ENCODE assay signal across 8 cellular contexts in genomic region chr2:86518498-86518897, GRCh38. TPM values are rescaled to one million over a fixed set of nuclear protein-coding genes. Genes with fewer than 3 reads are reported as not detected.
DNase-seq lines count a peak whose midpoint lies in the region; ATAC-seq and TF ChIP-seq lines count a peak whose summit lies in the region.

No MANE protein-coding gene starts in this region.

- no peaks in the 10 kb centered on the region for H3K4me1 ChIP-seq in SJCRH30
- H3K4me1 ChIP-seq in endodermal cell (ENCODE audit: control insufficient read depth, insufficient read depth, low read length): no peaks in the 10 kb centered on the region
- H3K4me1 ChIP-seq in neural progenitor cell: no peaks in the 10 kb centered on the region

- no peak overlapping the region for H3K9ac ChIP-seq in endodermal cell (ENCODE audit: extremely low read depth, low read length, poor library complexity, severe bottlenecking)
- no peak overlapping the region for H3K9ac ChIP-seq in neural progenitor cell

- H2AFZ ChIP-seq in neural progenitor cell (replicated peaks): no peak overlapping the region

- peak; percentile 40 for DNase-seq in SIG-M5 treated with dmso at 0.1 percent for 504 hours (lab: John Stamatoyannopoulos, UW; ENCODE audit: unreplicated experiment)
- no peak for DNase-seq in SIG-M5 (lab: John Stamatoyannopoulos, UW)
- peak; percentile 25 to 48 for DNase-seq in SJCRH30
- DNase-seq in endodermal cell: peak; percentile 46
- DNase-seq in neural progenitor cell (ENCODE audit: low spot score): peak; percentile 43

- no peak overlapping the region for H3K27ac Mint-ChIP-seq in endodermal cell
- no peak overlapping the region for H3K27ac Mint-ChIP-seq in neural progenitor cell

- no peaks in the 10 kb centered on the region for H3K9me3 ChIP-seq in SJCRH30 (replicated peaks)
- no peaks in the 10 kb centered on the region for H3K9me3 ChIP-seq in endodermal cell (ENCODE audit: control insufficient read depth, low read length)
- H3K9me3 ChIP-seq in neural progenitor cell (ENCODE audit: low read depth): no peaks in the 10 kb centered on the region

- no peak overlapping the region for H3K4me3 Mint-ChIP-seq in endodermal cell
- H3K4me3 Mint-ChIP-seq in neural progenitor cell: no peak overlapping the region

- H3K9me3 Mint-ChIP-seq in endodermal cell (peaks cover 2% of the 10 kb centered on the region), neural progenitor cell (no peaks in the 10 kb centered on the region)

- 97 to 100% methylated on average over 2 to 3 of the region's 3 CpGs for WGBS in endodermal cell (ENCODE audit: insufficient coverage in 1 of 2, insufficient read length in 1 of 2), 2 experiments

- no peak overlapping the region for H3K4me3 ChIP-seq in SJCRH30
- H3K4me3 ChIP-seq in endodermal cell (ENCODE audit: low read length): no peak overlapping the region
- no peak overlapping the region for H3K4me3 ChIP-seq in neural progenitor cell

- TF ChIP-seq CTCF in endodermal cell (conservative IDR thresholded peaks at IDR 0.05) (peak; percentile 55), neural progenitor cell (IDR thresholded peaks at IDR 0.05) (peak; percentile 44)

- H3K27me3 ChIP-seq in SJCRH30: no peaks in the 10 kb centered on the region
- H3K27me3 ChIP-seq in endodermal cell (ENCODE audit: control insufficient read depth, insufficient read depth, low read length, poor library complexity, severe bottlenecking): no peaks in the 10 kb centered on the region
- H3K27me3 ChIP-seq in neural progenitor cell: no peaks in the 10 kb centered on the region

- H3K36me3 Mint-ChIP-seq in endodermal cell (ENCODE audit: low read depth) (peaks cover 19% of the 10 kb centered on the region), neural progenitor cell (peaks cover 5% of the 10 kb centered on the region)

- H3K4me1 Mint-ChIP-seq in endodermal cell: no peaks in the 10 kb centered on the region
- H3K4me1 Mint-ChIP-seq in neural progenitor cell: no peaks in the 10 kb centered on the region

- H3K27ac ChIP-seq in SJCRH30 (no peak overlapping the region), endodermal cell (ENCODE audit: low read depth, low read length) (no peak overlapping the region), neural progenitor cell (no peak overlapping the region)

- no peaks in the 10 kb centered on the region for H3K79me2 ChIP-seq in neural progenitor cell (ENCODE audit: low read depth)

- ATAC-seq in HG02973 (IDR thresholded peaks at IDR 0.05; ENCODE audit: unreplicated experiment): no peak
- ATAC-seq in GM21528 (IDR thresholded peaks at IDR 0.05; ENCODE audit: low FRiP score, unreplicated experiment): no peak
- no peak for ATAC-seq in HG03039 (IDR thresholded peaks at IDR 0.05; ENCODE audit: unreplicated experiment)

- H3K4me2 ChIP-seq in neural progenitor cell: no peak overlapping the region

- no peaks in the 10 kb centered on the region for H4K20me1 ChIP-seq in neural progenitor cell (ENCODE audit: low read depth)

- H3K27me3 Mint-ChIP-seq in endodermal cell (ENCODE audit: insufficient read depth) (no peaks in the 10 kb centered on the region), neural progenitor cell (ENCODE audit: insufficient read depth, low read depth) (no peaks in the 10 kb centered on the region)

- H3K36me3 ChIP-seq in SJCRH30 (peaks cover 11% of the 10 kb centered on the region), endodermal cell (ENCODE audit: control insufficient read depth, insufficient read depth, low read length) (peaks cover 7% of the 10 kb centered on the region), neural progenitor cell (no peaks in the 10 kb centered on the region)

- H3F3A ChIP-seq in neural progenitor cell (ENCODE audit: low read depth): no peaks in the 10 kb centered on the region

RNA-seq across cellular contexts. Expression of gene CHMP3, which starts 44.7 kb away (rescaled TPM):
- 66.9 and 72.2 TPM in 2 replicates for total RNA-seq in SJCRH30 (2014; rRNA removed; shearing (Covaris generic))
- total RNA-seq in endodermal cell: 10 to 100 TPM; 20.5 to 29.3 TPM
- polyA plus RNA-seq in endodermal cell (2013, experiment 1 of 2): 39.0 TPM
- polyA plus RNA-seq in endodermal cell (2013, experiment 2 of 2): 37.2 TPM
- 19.0 and 21.9 TPM in 2 replicates for total RNA-seq in neural progenitor cell (ENCODE audit: low replicate concordance)
